1 cellular context compared by ENCODE assay signal in the genomic region with DNA sequence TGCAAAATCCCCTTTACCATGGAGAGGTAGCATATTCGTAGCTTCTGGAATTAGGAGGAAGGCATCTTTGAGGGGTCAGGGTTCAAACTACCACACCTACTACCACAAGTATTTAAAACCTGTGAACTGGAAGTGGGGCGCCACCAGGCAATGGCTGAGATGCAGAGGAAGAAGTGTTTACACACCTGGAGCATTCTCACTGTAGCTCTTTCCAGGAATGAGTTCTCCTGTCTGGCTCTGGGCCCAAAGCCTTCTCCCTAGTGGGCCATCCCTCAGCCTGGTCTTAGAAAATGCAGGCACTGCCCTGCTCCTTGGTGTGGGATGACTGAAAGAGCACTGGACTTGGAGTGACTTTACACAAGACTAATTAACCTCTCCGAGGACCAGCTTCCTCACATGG.
TF ChIP-seq lines count a peak whose summit lies in the region.

No MANE protein-coding gene starts in this region.

TF ChIP-seq in GM23338, 12 proteins besides CTCF, POLR2A, EP300 and RAD21 (continued from another document):
- TF ChIP-seq ZNF331 (CRISPR knock-in tag; IDR thresholded peaks at IDR 0.05; ENCODE audit: low read depth) (no peak), NANOG (IDR thresholded peaks at IDR 0.05; ENCODE audit: borderline replicate concordance) (no peak), STAT1 (IDR thresholded peaks at IDR 0.05; ENCODE audit: unreplicated experiment) (no peak), JUNB (IDR thresholded peaks at IDR 0.05; ENCODE audit: unreplicated experiment) (no peak)
- TF ChIP-seq, protein P1, sequence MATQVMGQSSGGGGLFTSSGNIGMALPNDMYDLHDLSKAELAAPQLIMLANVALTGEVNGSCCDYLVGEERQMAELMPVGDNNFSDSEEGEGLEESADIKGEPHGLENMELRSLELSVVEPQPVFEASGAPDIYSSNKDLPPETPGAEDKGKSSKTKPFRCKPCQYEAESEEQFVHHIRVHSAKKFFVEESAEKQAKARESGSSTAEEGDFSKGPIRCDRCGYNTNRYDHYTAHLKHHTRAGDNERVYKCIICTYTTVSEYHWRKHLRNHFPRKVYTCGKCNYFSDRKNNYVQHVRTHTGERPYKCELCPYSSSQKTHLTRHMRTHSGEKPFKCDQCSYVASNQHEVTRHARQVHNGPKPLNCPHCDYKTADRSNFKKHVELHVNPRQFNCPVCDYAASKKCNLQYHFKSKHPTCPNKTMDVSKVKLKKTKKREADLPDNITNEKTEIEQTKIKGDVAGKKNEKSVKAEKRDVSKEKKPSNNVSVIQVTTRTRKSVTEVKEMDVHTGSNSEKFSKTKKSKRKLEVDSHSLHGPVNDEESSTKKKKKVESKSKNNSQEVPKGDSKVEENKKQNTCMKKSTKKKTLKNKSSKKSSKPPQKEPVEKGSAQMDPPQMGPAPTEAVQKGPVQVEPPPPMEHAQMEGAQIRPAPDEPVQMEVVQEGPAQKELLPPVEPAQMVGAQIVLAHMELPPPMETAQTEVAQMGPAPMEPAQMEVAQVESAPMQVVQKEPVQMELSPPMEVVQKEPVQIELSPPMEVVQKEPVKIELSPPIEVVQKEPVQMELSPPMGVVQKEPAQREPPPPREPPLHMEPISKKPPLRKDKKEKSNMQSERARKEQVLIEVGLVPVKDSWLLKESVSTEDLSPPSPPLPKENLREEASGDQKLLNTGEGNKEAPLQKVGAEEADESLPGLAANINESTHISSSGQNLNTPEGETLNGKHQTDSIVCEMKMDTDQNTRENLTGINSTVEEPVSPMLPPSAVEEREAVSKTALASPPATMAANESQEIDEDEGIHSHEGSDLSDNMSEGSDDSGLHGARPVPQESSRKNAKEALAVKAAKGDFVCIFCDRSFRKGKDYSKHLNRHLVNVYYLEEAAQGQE (IDR thresholded peaks at IDR 0.05; ENCODE audit: unreplicated experiment), result no peak
